ENCODE assay signal across 8 cellular contexts in the genomic region with DNA sequence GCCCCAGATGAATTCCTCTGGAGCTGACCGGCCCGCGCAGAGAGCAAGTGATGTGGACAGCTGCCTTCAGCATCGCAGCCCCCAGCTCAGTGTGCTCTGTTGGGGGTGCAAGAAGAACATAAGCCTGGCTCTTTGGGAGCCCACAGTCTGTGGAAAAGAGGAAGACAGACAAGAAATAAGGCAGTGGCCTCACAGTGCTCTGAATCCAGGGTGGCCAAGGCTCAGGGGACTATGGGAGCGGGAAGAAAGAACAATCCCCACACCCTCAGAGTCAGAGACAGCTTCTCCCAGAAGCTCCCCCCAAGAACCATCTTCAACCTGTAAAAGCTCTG. TPM values are rescaled to one million over a fixed set of nuclear protein-coding genes. Genes with fewer than 3 reads are reported as not detected.
DNase-seq lines count a peak whose midpoint lies in the region; ATAC-seq and TF ChIP-seq lines count a peak whose summit lies in the region.

No MANE protein-coding gene starts in this region.

- H2AFZ ChIP-seq in neuron (ENCODE audit: low read depth, low read length), result peak overlapping the region; percentile 83

- peak overlapping the region in 9 of 11 experiments; percentile 38 to 93 (median 91); a peak in 17 of 22 replicates for H3K27ac ChIP-seq in BLaER1 treated with 17β-estradiol and CSF1 and Interleukin-3, amounts not matched to agents 10 nM and 100 nM
- peak overlapping the region; percentile 75 to 98 (median 93) for H3K27ac ChIP-seq in dorsolateral prefrontal cortex

- peaks cover 6 to 21% (median 17%) of the 10 kb centered on the region in 11 experiments; a peak in 16 of 22 replicates for H4K20me1 ChIP-seq in BLaER1 treated with 17β-estradiol and CSF1 and Interleukin-3, amounts not matched to agents 10 nM and 100 nM

- no peaks in the 10 kb centered on the region for H3K27me3 ChIP-seq in BLaER1 treated with 17β-estradiol and CSF1 and Interleukin-3, amounts not matched to agents 10 nM and 100 nM
- H3K27me3 ChIP-seq in NT2/D1 (ENCODE audit: insufficient read depth, insufficient read length) (peaks cover 18% of the 10 kb centered on the region), dorsolateral prefrontal cortex (no peaks in the 10 kb centered on the region), neuron (ENCODE audit: insufficient read depth, low read length) (no peaks in the 10 kb centered on the region)

- H3K4me2 ChIP-seq in BLaER1 treated with 17β-estradiol and CSF1 and Interleukin-3, amounts not matched to agents 10 nM and 100 nM, result peak overlapping the region; percentile 89 to 100 (median 96)

- no peak for ATAC-seq in esophagus mucosa

- no peaks in the 10 kb centered on the region for H3K9me3 ChIP-seq in BLaER1 treated with 17β-estradiol and CSF1 and Interleukin-3, amounts not matched to agents 10 nM and 100 nM (replicated peaks in 1 of 11)
- H3K9me3 ChIP-seq in NT2/D1 (ENCODE audit: insufficient read depth, low read length), result no peaks in the 10 kb centered on the region
- H3K9me3 ChIP-seq in neuron (ENCODE audit: low read length), result no peaks in the 10 kb centered on the region

- peaks cover 70 to 83% (median 79%) of the 10 kb centered on the region in 10 experiments for H3K4me1 ChIP-seq in BLaER1 treated with 17β-estradiol and CSF1 and Interleukin-3, amounts not matched to agents 10 nM and 100 nM
- H3K4me1 ChIP-seq in NT2/D1 (ENCODE audit: insufficient read depth, insufficient read length) (peaks cover 8% of the 10 kb centered on the region), neuron (ENCODE audit: insufficient read depth, low read length) (peaks cover 32% of the 10 kb centered on the region)

- H3K9ac ChIP-seq in BLaER1 treated with 17β-estradiol and CSF1 and Interleukin-3, amounts not matched to agents 10 nM and 100 nM, result peak overlapping the region; percentile 80 to 94 (median 86); a peak in 19 of 22 replicates
- peak overlapping the region; percentile 58 for H3K9ac ChIP-seq in NT2/D1 (ENCODE audit: insufficient read length, low read depth)

- intact Hi-C loops in dorsolateral prefrontal cortex (cut with DNase I), result loop anchor here (5.0 to 10.0 kb wide), 2 partner anchors 218 to 285 kb away; partner anchors contain the start of gene BLM (in 1 of the 2)

- DNase-seq in NT2/D1 (ENCODE audit: low read depth, low spot score), result no peak
- no peak for DNase-seq in dorsolateral prefrontal cortex
- DNase-seq in AG08395 (ENCODE audit: low spot score), result no peak
- no peak for DNase-seq in NCI-H2227 (lab: John Stamatoyannopoulos, UW; ENCODE audit: unreplicated experiment)
- DNase-seq in mucosa of gallbladder (ENCODE audit: low spot score), result no peak

- H3K4me3 ChIP-seq in BLaER1 treated with 17β-estradiol and CSF1 and Interleukin-3, amounts not matched to agents 10 nM and 100 nM, result peak overlapping the region; percentile 71 to 90 (median 80); a peak in 18 of 20 replicates
- H3K4me3 ChIP-seq in NT2/D1 (ENCODE audit: insufficient read length, low read depth) (peak overlapping the region; percentile 76), dorsolateral prefrontal cortex (peak overlapping the region; percentile 63 to 100 (median 83)), neuron (ENCODE audit: low read length) (peak overlapping the region; percentile 62)

- H3K36me3 ChIP-seq in BLaER1 treated with 17β-estradiol and CSF1 and Interleukin-3, amounts not matched to agents 10 nM and 100 nM, result peaks cover 8 to 18% (median 14%) of the 10 kb centered on the region in 11 experiments; a peak in 20 of 22 replicates
- H3K36me3 ChIP-seq in NT2/D1 (ENCODE audit: insufficient read depth, insufficient read length, low read length) (peaks cover 13% of the 10 kb centered on the region), neuron (ENCODE audit: insufficient read depth, low read length) (no peaks in the 10 kb centered on the region)

- TF ChIP-seq CTCF in dorsolateral prefrontal cortex (IDR thresholded peaks at IDR 0.05 in 54 of 56, conservative IDR thresholded peaks at IDR 0.05 in 2 of 56; ENCODE audit: low read depth in 1 of 56, partially characterized antibody in 56 of 56), result peak in 19 of 56 donors; percentile 0 to 49 (median 24)

RNA-seq across cellular contexts. Expression of gene HDDC3, which starts 0.3 kb away (rescaled TPM):
- total RNA-seq in dorsolateral prefrontal cortex, result 10 to 100 TPM in 119 of 120 experiments, 1 to 10 TPM in 1; 8.6 to 40.8 (median 20.2) TPM
- 20.9 TPM for total RNA-seq in mucosa of gallbladder
- 10.6 TPM for total RNA-seq in esophagus mucosa

RNA-seq across cellular contexts. Expression of gene UNC45A, which starts 2.5 kb away (rescaled TPM):
- total RNA-seq in dorsolateral prefrontal cortex (10 to 100 TPM; 35.1 to 68.4 (median 47.2) TPM), mucosa of gallbladder (117 TPM), esophagus mucosa (48.9 TPM)

RNA-seq across cellular contexts. Expression of gene RCCD1, which starts 22.1 kb away (rescaled TPM):
- total RNA-seq in dorsolateral prefrontal cortex (10 to 100 TPM; 10.6 to 28.2 (median 18.0) TPM), mucosa of gallbladder (21.8 TPM), esophagus mucosa (8.8 TPM)

RNA-seq across cellular contexts. Expression of gene MAN2A2, which starts 29.5 kb away (rescaled TPM):
- 100 to 1,000 TPM; 152 to 468 (median 226) TPM for total RNA-seq in dorsolateral prefrontal cortex
- total RNA-seq in mucosa of gallbladder, result 95.4 TPM
- 15.3 TPM for total RNA-seq in esophagus mucosa

RNA-seq across cellular contexts. Expression of gene FES, which starts 48.3 kb away (rescaled TPM):
- total RNA-seq in dorsolateral prefrontal cortex (10 to 100 TPM in 95 of 120 experiments, 1 to 10 TPM in 25; 5.3 to 39.5 (median 13.8) TPM), mucosa of gallbladder (26.2 TPM), esophagus mucosa (3.8 TPM)
